Comparison of ENCODE assay signal across 16 cellular contexts in the genomic region with DNA sequence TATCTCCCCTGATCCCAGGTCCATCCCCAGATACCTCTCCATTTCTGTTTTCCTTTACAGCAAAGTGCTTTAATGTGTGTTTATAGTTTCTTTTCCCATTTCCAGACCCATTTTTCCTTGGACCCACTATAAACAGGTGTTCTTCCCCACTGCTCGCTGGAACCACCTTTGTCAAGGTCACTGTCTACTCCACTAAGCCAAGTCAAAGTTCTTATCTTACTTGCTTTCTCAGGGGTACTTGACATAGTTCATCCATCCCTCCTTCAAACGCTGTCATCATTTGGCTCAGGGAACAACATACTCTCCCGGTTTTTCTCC. TPM values are rescaled to one million over a fixed set of nuclear protein-coding genes. Genes with fewer than 3 reads are reported as not detected.
DNase-seq lines count a peak whose midpoint lies in the region; ATAC-seq and TF ChIP-seq lines count a peak whose summit lies in the region.
"Had no signal": no experiment of that assay in that cellular context is flagged by ENCODE, and none has a peak within 500 bp of the region (broad histone marks: within the 10 kb centered on the region; RNA-seq: fewer than 3 reads in every experiment).

No MANE protein-coding gene starts in this region.

- H3K4me1 Mint-ChIP-seq in activated CD4-positive, alpha-beta T cell treated with anti-CD3 and anti-CD28 coated beads, Interleukin-2, amount 10 ng/mL, durations not matched to agents 7 days and 5 days: peaks cover 94% of the 10 kb centered on the region
- H3K4me1 Mint-ChIP-seq in dendritic cell treated with granulocyte-macrophage colony-stimulating factor and Interleukin-4, amounts not matched to agents 40 ng/mL and 50 ng/mL, for 4 days (ENCODE audit: low read depth): peaks cover 85% of the 10 kb centered on the region
- peaks cover 84% of the 10 kb centered on the region for H3K4me1 Mint-ChIP-seq in stimulated activated effector memory CD8-positive, alpha-beta T cell treated with anti-CD3 and anti-CD28 coated beads, Interleukin-12 subunit alpha, Interleukin-12 subunit beta, amount 100 ng/mL, for 72 hours

- ATAC-seq in stimulated activated effector memory CD8-positive, alpha-beta T cell treated with anti-CD3 and anti-CD28 coated beads, Interleukin-12 subunit alpha, Interleukin-12 subunit beta, amount 100 ng/mL, for 72 hours: no peak
- no peak for ATAC-seq in HG02588 (IDR thresholded peaks at IDR 0.05; ENCODE audit: unreplicated experiment)
- ATAC-seq: A549, left lung had no signal

- H3K4me3 ChIP-seq in Loucy (ENCODE audit: low read length, poor library complexity, severe bottlenecking) (no peak overlapping the region), suprapubic skin (no peak overlapping the region)
- H3K4me3 ChIP-seq: A549, esophagus squamous epithelium, left lung, sigmoid colon had no signal

- no peaks in the 10 kb centered on the region for H3K9me3 Mint-ChIP-seq in activated CD4-positive, alpha-beta T cell treated with anti-CD3 and anti-CD28 coated beads, Interleukin-2, amount 10 ng/mL, durations not matched to agents 7 days and 5 days
- no peaks in the 10 kb centered on the region for H3K9me3 Mint-ChIP-seq in dendritic cell treated with granulocyte-macrophage colony-stimulating factor and Interleukin-4, amounts not matched to agents 40 ng/mL and 50 ng/mL, for 4 days
- no peaks in the 10 kb centered on the region for H3K9me3 Mint-ChIP-seq in stimulated activated effector memory CD8-positive, alpha-beta T cell treated with anti-CD3 and anti-CD28 coated beads, Interleukin-12 subunit alpha, Interleukin-12 subunit beta, amount 100 ng/mL, for 72 hours

- intact Hi-C loops in dendritic cell treated with granulocyte-macrophage colony-stimulating factor and Interleukin-4, amounts not matched to agents 40 ng/mL and 50 ng/mL, for 4 days (cut with micrococcal nuclease): no loop called here

- H3K4me3 Mint-ChIP-seq in activated CD4-positive, alpha-beta T cell treated with anti-CD3 and anti-CD28 coated beads, Interleukin-2, amount 10 ng/mL, durations not matched to agents 7 days and 5 days: peak overlapping the region; percentile 71
- H3K4me3 Mint-ChIP-seq in dendritic cell treated with granulocyte-macrophage colony-stimulating factor and Interleukin-4, amounts not matched to agents 40 ng/mL and 50 ng/mL, for 4 days: peak overlapping the region; percentile 7
- peak overlapping the region; percentile 76 for H3K4me3 Mint-ChIP-seq in stimulated activated effector memory CD8-positive, alpha-beta T cell treated with anti-CD3 and anti-CD28 coated beads, Interleukin-12 subunit alpha, Interleukin-12 subunit beta, amount 100 ng/mL, for 72 hours

- 0 out of 2 replicates have a peak, but pooled peaks cover 4% of the 10 kb centered on the region for H3F3A ChIP-seq in Loucy (ENCODE audit: low read depth)

- no peak overlapping the region for H3K9ac ChIP-seq in Loucy (ENCODE audit: low read depth, low read length, poor library complexity, severe bottlenecking)

- no peaks in the 10 kb centered on the region for H4K20me1 ChIP-seq in Loucy (ENCODE audit: insufficient read depth, low read length, poor library complexity, severe bottlenecking)

- H3K4me1 ChIP-seq in Loucy (ENCODE audit: insufficient read depth, low read length, poor library complexity, severe bottlenecking) (peaks cover 43% of the 10 kb centered on the region), suprapubic skin (no peaks in the 10 kb centered on the region)
- H3K4me1 ChIP-seq: sigmoid colon had no signal

- no peaks in the 10 kb centered on the region for H3K79me2 ChIP-seq in Loucy (ENCODE audit: insufficient read depth, low read length)

- no peak overlapping the region for H3K27ac ChIP-seq in suprapubic skin
- H3K27ac ChIP-seq: A549, HL-60, sigmoid colon had no signal

- H3K36me3 ChIP-seq in Loucy (ENCODE audit: insufficient read depth, low read length) (no peaks in the 10 kb centered on the region), suprapubic skin (no peaks in the 10 kb centered on the region)
- H3K36me3 ChIP-seq: esophagus squamous epithelium, left lung, sigmoid colon had no signal

- POLR2A ChIA-PET in activated CD4-positive, alpha-beta T cell treated with anti-CD3 and anti-CD28 coated beads, Interleukin-2, amount 10 ng/mL, durations not matched to agents 7 days and 5 days (lab: Charles Lee): no interaction called here

- 79% methylated on average over 3 of the region's 3 CpGs for WGBS in suprapubic skin

- peaks cover 89% of the 10 kb centered on the region for H3K36me3 Mint-ChIP-seq in activated CD4-positive, alpha-beta T cell treated with anti-CD3 and anti-CD28 coated beads, Interleukin-2, amount 10 ng/mL, durations not matched to agents 7 days and 5 days (ENCODE audit: low read depth)
- peaks cover 98% of the 10 kb centered on the region for H3K36me3 Mint-ChIP-seq in dendritic cell treated with granulocyte-macrophage colony-stimulating factor and Interleukin-4, amounts not matched to agents 40 ng/mL and 50 ng/mL, for 4 days (ENCODE audit: low read depth)
- peaks cover 100% of the 10 kb centered on the region for H3K36me3 Mint-ChIP-seq in stimulated activated effector memory CD8-positive, alpha-beta T cell treated with anti-CD3 and anti-CD28 coated beads, Interleukin-12 subunit alpha, Interleukin-12 subunit beta, amount 100 ng/mL, for 72 hours

- TF ChIP-seq CTCF in Loucy (conservative IDR thresholded peaks at IDR 0.05; ENCODE audit: low read length) (no peak), suprapubic skin (IDR thresholded peaks at IDR 0.05) (no peak)

- TF ChIP-seq EP300 in suprapubic skin (IDR thresholded peaks at IDR 0.05): no peak

- no peak for DNase-seq in activated CD4-positive, alpha-beta T cell treated with anti-CD3 and anti-CD28 coated beads, Interleukin-2, amount 10 ng/mL, durations not matched to agents 7 days and 5 days
- no peak for DNase-seq in activated CD4-positive, alpha-beta T cell treated with anti-CD3 and anti-CD28 coated beads, Interleukin-2, amount 50 U/mL, for 1 hour
- no peak for DNase-seq in stimulated activated effector memory CD8-positive, alpha-beta T cell treated with anti-CD3 and anti-CD28 coated beads, Interleukin-12 subunit alpha, Interleukin-12 subunit beta, amount 100 ng/mL, for 72 hours (ENCODE audit: low spot score in 2 of 2)
- DNase-seq in GM19240 (ENCODE audit: insufficient read length, low spot score) (no peak), suprapubic skin (ENCODE audit: low spot score in 2 of 2) (no peak)
- DNase-seq: esophagus squamous epithelium, HCEC 1CT, hypothalamus, left lung, sigmoid colon had no signal

- H3K9me2 ChIP-seq in Loucy (replicated peaks; ENCODE audit: low read depth, low read length): no peaks in the 10 kb centered on the region

- H3K27me3 Mint-ChIP-seq in activated CD4-positive, alpha-beta T cell treated with anti-CD3 and anti-CD28 coated beads, Interleukin-2, amount 10 ng/mL, durations not matched to agents 7 days and 5 days: no peaks in the 10 kb centered on the region
- no peaks in the 10 kb centered on the region for H3K27me3 Mint-ChIP-seq in dendritic cell treated with granulocyte-macrophage colony-stimulating factor and Interleukin-4, amounts not matched to agents 40 ng/mL and 50 ng/mL, for 4 days

- H3K9me3 ChIP-seq in Loucy (ENCODE audit: insufficient read depth, low read depth, low read length): no peaks in the 10 kb centered on the region
- H3K9me3 ChIP-seq in suprapubic skin: no peaks in the 10 kb centered on the region
- H3K9me3 ChIP-seq: A549, esophagus squamous epithelium, left lung, sigmoid colon had no signal

- H2AFZ ChIP-seq in Loucy (ENCODE audit: low read length): no peak overlapping the region

- peak overlapping the region; percentile 33 for H3K4me2 ChIP-seq in Loucy (ENCODE audit: low read depth, low read length, poor library complexity, severe bottlenecking)
- H3K4me2 ChIP-seq: A549 had no signal

- no peak for TF ChIP-seq POLR2A in suprapubic skin (IDR thresholded peaks at IDR 0.05)

- CTCF ChIA-PET in activated CD4-positive, alpha-beta T cell treated with anti-CD3 and anti-CD28 coated beads, Interleukin-2, amount 10 ng/mL, durations not matched to agents 7 days and 5 days (lab: Charles Lee): interaction anchor here (2.5 kb wide), 1 partner anchor 9 kb away, joined by 11 read pairs; no protein-coding TSS in a partner anchor

- H3K27me3 ChIP-seq in Loucy (ENCODE audit: insufficient read depth, low read length, poor library complexity, severe bottlenecking): no peaks in the 10 kb centered on the region
- no peaks in the 10 kb centered on the region for H3K27me3 ChIP-seq in suprapubic skin
- H3K27me3 ChIP-seq: esophagus squamous epithelium, left lung, sigmoid colon had no signal

- H3K27ac Mint-ChIP-seq in activated CD4-positive, alpha-beta T cell treated with anti-CD3 and anti-CD28 coated beads, Interleukin-2, amount 10 ng/mL, durations not matched to agents 7 days and 5 days: peak overlapping the region; percentile 94
- H3K27ac Mint-ChIP-seq in dendritic cell treated with granulocyte-macrophage colony-stimulating factor and Interleukin-4, amounts not matched to agents 40 ng/mL and 50 ng/mL, for 4 days: peak overlapping the region; percentile 72
- H3K27ac Mint-ChIP-seq in stimulated activated effector memory CD8-positive, alpha-beta T cell treated with anti-CD3 and anti-CD28 coated beads, Interleukin-12 subunit alpha, Interleukin-12 subunit beta, amount 100 ng/mL, for 72 hours: peak overlapping the region; percentile 98

RNA-seq across cellular contexts. Expression of gene SLAMF1, which starts 8.3 kb away (rescaled TPM):
- 10 to 100 TPM; 70.4 to 70.6 TPM for total RNA-seq in activated CD4-positive, alpha-beta T cell treated with anti-CD3 and anti-CD28 coated beads, Interleukin-2, amount 10 ng/mL, durations not matched to agents 7 days and 5 days
- total RNA-seq in suprapubic skin: not detected
- total RNA-seq: LHCN-M2 had no signal

RNA-seq across cellular contexts. Expression of gene CD84, which starts 59.2 kb away (rescaled TPM):
- total RNA-seq in activated CD4-positive, alpha-beta T cell treated with anti-CD3 and anti-CD28 coated beads, Interleukin-2, amount 10 ng/mL, durations not matched to agents 7 days and 5 days: 10 to 100 TPM; 14.7 to 16.2 TPM
- 1 to 10 TPM; 1.2 to 9.0 (median 2.3) TPM for total RNA-seq in suprapubic skin
- total RNA-seq: LHCN-M2 had no signal

Comparison
In these comparisons a context has a peak if more than half of its experiments do, and no peak if none do; other contexts are left out.
1. H3K4me3 Mint-ChIP-seq: peak in every context shown above with its lines; median percentile 76 in stimulated activated effector memory CD8-positive, alpha-beta T cell treated with anti-CD3 and anti-CD28 coated beads, Interleukin-12 subunit alpha, Interleukin-12 subunit beta, amount 100 ng/mL, for 72 hours; 71 in activated CD4-positive, alpha-beta T cell treated with anti-CD3 and anti-CD28 coated beads, Interleukin-2, amount 10 ng/mL, durations not matched to agents 7 days and 5 days; 7 in dendritic cell treated with granulocyte-macrophage colony-stimulating factor and Interleukin-4, amounts not matched to agents 40 ng/mL and 50 ng/mL, for 4 days.
2. RNA of gene SLAMF1, which starts 8.3 kb away (total RNA-seq): 70.4 to 70.6 TPM in activated CD4-positive, alpha-beta T cell treated with anti-CD3 and anti-CD28 coated beads, Interleukin-2, amount 10 ng/mL, durations not matched to agents 7 days and 5 days; not detected in suprapubic skin; every median in the first group is over 10 times any median in the second.
3. Peak in every context shown above with its lines, with median percentiles within 50 percentile points of each other: H3K27ac Mint-ChIP-seq.